ENCODE assay signal across 9 cellular contexts in genomic region chr14:32074887-32075572, GRCh38. TPM values are rescaled to one million over a fixed set of nuclear protein-coding genes. Genes with fewer than 3 reads are reported as not detected.
A peak's percentile ranks its signal among the peaks of the same experiment; 100 is the strongest.
DNase-seq lines count a peak whose midpoint lies in the region; ATAC-seq and TF ChIP-seq lines count a peak whose summit lies in the region.
"Had no signal": no experiment of that assay in that cellular context is flagged by ENCODE, and none has a peak within 500 bp of the region (broad histone marks: within the 10 kb centered on the region; RNA-seq: fewer than 3 reads in every experiment).

No MANE protein-coding gene starts in this region.

- H3K9me3 ChIP-seq in CD4-positive, CD25-positive, alpha-beta regulatory T cell (ENCODE audit: control insufficient read depth in 2 of 2, low read length in 2 of 2): no peaks in the 10 kb centered on the region
- H3K9me3 ChIP-seq in esophagus squamous epithelium: no peaks in the 10 kb centered on the region
- no peaks in the 10 kb centered on the region for H3K9me3 ChIP-seq in parathyroid adenoma (ENCODE audit: control insufficient read depth, low read length)

- intact Hi-C loops in esophagus squamous epithelium (cut with DNase I): loop anchor here (5.0 kb wide), 2 partner anchors 127 to 177 kb away; partner anchors contain the start of genes RNU6-7 and RNU6-8

- H3K27me3 Mint-ChIP-seq in CD4-positive, CD25-positive, alpha-beta regulatory T cell: peaks cover 22% of the 10 kb centered on the region

- no peak overlapping the region for H3K27ac ChIP-seq in CD4-positive, CD25-positive, alpha-beta regulatory T cell (ENCODE audit: insufficient read depth, low read length, poor library complexity, severe bottlenecking)
- H3K27ac ChIP-seq in esophagus squamous epithelium: peak overlapping the region; percentile 99 to 100 (median 99)
- H3K27ac ChIP-seq in parathyroid adenoma: no peak overlapping the region
- H3K27ac ChIP-seq in substantia nigra (ENCODE audit: low read depth, low read length, poor library complexity, severe bottlenecking): no peak overlapping the region

- H3K36me3 ChIP-seq in CD4-positive, CD25-positive, alpha-beta regulatory T cell (ENCODE audit: control insufficient read depth, insufficient read depth, low read length): no peaks in the 10 kb centered on the region
- H3K36me3 ChIP-seq in esophagus squamous epithelium (no peaks in the 10 kb centered on the region), parathyroid adenoma (ENCODE audit: control insufficient read depth, insufficient read depth, low read length) (no peaks in the 10 kb centered on the region)

- peak overlapping the region; percentile 93 for H3K4me3 ChIP-seq in CD4-positive, CD25-positive, alpha-beta regulatory T cell (ENCODE audit: low read depth, low read length)
- H3K4me3 ChIP-seq in esophagus squamous epithelium (peak overlapping the region; percentile 70 to 99 (median 96)), parathyroid adenoma (ENCODE audit: low read depth, low read length) (peak overlapping the region; percentile 93)

- 37 to 48% methylated on average over 8 of the region's 8 CpGs for WGBS in esophagus squamous epithelium, 2 donors

- H3K4me2 ChIP-seq in parathyroid adenoma (ENCODE audit: low read length): peak overlapping the region; percentile 98

- peaks cover 13% of the 10 kb centered on the region for H3K79me2 ChIP-seq in parathyroid adenoma

- H3K27me3 ChIP-seq in CD4-positive, CD25-positive, alpha-beta regulatory T cell (ENCODE audit: control insufficient read depth, insufficient read depth, low read length): no peaks in the 10 kb centered on the region
- no peaks in the 10 kb centered on the region for H3K27me3 ChIP-seq in esophagus squamous epithelium
- no peaks in the 10 kb centered on the region for H3K27me3 ChIP-seq in parathyroid adenoma (ENCODE audit: control insufficient read depth, insufficient read depth, low read length)

- no peak for TF ChIP-seq CTCF in esophagus squamous epithelium (IDR thresholded peaks at IDR 0.05)
- no peak for TF ChIP-seq CTCF in parathyroid adenoma (IDR thresholded peaks at IDR 0.05)

- H3K9ac ChIP-seq in parathyroid adenoma: no peak overlapping the region

- ATAC-seq in CD4-positive, CD25-positive, alpha-beta regulatory T cell (ENCODE audit: low read depth in 2 of 2): no peak

- no peak for DNase-seq in CD4-positive, CD25-positive, alpha-beta regulatory T cell
- DNase-seq in RKO (ENCODE audit: low spot score) (peak; percentile 27), esophagus squamous epithelium (lab: John Stamatoyannopoulos, UW) (no peak), nucleus accumbens (lab: John Stamatoyannopoulos, UW) (no peak), DMS53 treated with DMSO at 0.1 percent for 48 hours (lab: John Stamatoyannopoulos, UW; ENCODE audit: unreplicated experiment) (no peak), NCI-H345 (lab: John Stamatoyannopoulos, UW) (no peak), substantia nigra (lab: John Stamatoyannopoulos, UW) (no peak)

- peaks cover 0 to 1% (median 0%) of the 10 kb centered on the region in 7 donors for H3K9me3 Mint-ChIP-seq in CD4-positive, CD25-positive, alpha-beta regulatory T cell
- H3K9me3 Mint-ChIP-seq: activated naive CD8-positive, alpha-beta T cell treated with anti-CD3 and anti-CD28 coated beads, Interleukin-2, amount 10 ng/mL, durations not matched to agents 7 days and 5 days had no signal

- peak overlapping the region in 3 of 4 donors; percentile 61 to 98 (median 75) for H3K4me3 Mint-ChIP-seq in CD4-positive, CD25-positive, alpha-beta regulatory T cell

- H3K4me1 Mint-ChIP-seq in CD4-positive, CD25-positive, alpha-beta regulatory T cell: peaks cover 15 to 39% (median 28%) of the 10 kb centered on the region in 4 donors

- H3K27ac Mint-ChIP-seq in CD4-positive, CD25-positive, alpha-beta regulatory T cell: peak overlapping the region in 1 of 3 donors; percentile 32
- H3K27ac Mint-ChIP-seq: activated naive CD8-positive, alpha-beta T cell treated with anti-CD3 and anti-CD28 coated beads, Interleukin-2, amount 10 ng/mL, durations not matched to agents 7 days and 5 days had no signal

- no peak for TF ChIP-seq POLR2A in esophagus squamous epithelium (IDR thresholded peaks at IDR 0.05)

- no peaks in the 10 kb centered on the region for H3K36me3 Mint-ChIP-seq in CD4-positive, CD25-positive, alpha-beta regulatory T cell
- H3K36me3 Mint-ChIP-seq: activated naive CD8-positive, alpha-beta T cell treated with anti-CD3 and anti-CD28 coated beads, Interleukin-2, amount 10 ng/mL, durations not matched to agents 7 days and 5 days had no signal

- peak overlapping the region; percentile 95 for H2AFZ ChIP-seq in parathyroid adenoma

- H3K4me1 ChIP-seq in CD4-positive, CD25-positive, alpha-beta regulatory T cell (ENCODE audit: control insufficient read depth, insufficient read depth, low read length, poor library complexity, severe bottlenecking): peaks cover 25% of the 10 kb centered on the region
- H3K4me1 ChIP-seq in esophagus squamous epithelium (peaks cover 0 to 50% (median 10%) of the 10 kb centered on the region in 3 donors), parathyroid adenoma (no peaks in the 10 kb centered on the region)

RNA-seq across cellular contexts. Expression of gene ARHGAP5, which starts 2.1 kb away (rescaled TPM):
- 32.1 TPM for total RNA-seq in CD4-positive, CD25-positive, alpha-beta regulatory T cell
- polyA plus RNA-seq in CD4-positive, CD25-positive, alpha-beta regulatory T cell: 10 to 100 TPM; 25.2 to 38.4 (median 30.4) TPM
- 100 to 1,000 TPM in 2 of 4 donors, 10 to 100 TPM in 2; 77.7 to 139 (median 100) TPM for total RNA-seq in esophagus squamous epithelium

Comparison
In these comparisons a context has a peak if more than half of its experiments do, and no peak if none do; other contexts are left out.
1. H3K27ac ChIP-seq: peak in esophagus squamous epithelium (4 of 4); none in CD4-positive, CD25-positive, alpha-beta regulatory T cell (single experiment), parathyroid adenoma (single experiment) and substantia nigra (single experiment).
2. Peak in every context shown above with its lines, with median percentiles within 50 percentile points of each other: H3K4me3 ChIP-seq.